9 cellular contexts compared by ENCODE assay signal in genomic region chr16:67260426-67261063, GRCh38. TPM values are rescaled to one million over a fixed set of nuclear protein-coding genes. Genes with fewer than 3 reads are reported as not detected.
DNase-seq lines count a peak whose midpoint lies in the region; ATAC-seq, FAIRE-seq and TF ChIP-seq lines count a peak whose summit lies in the region.
"Had no signal": no experiment of that assay in that cellular context is flagged by ENCODE, and none has a peak within 500 bp of the region (broad histone marks: within the 10 kb centered on the region; RNA-seq: fewer than 3 reads in every experiment).

No MANE protein-coding gene starts in this region.

- H3K27me3 Mint-ChIP-seq in endothelial cell (ENCODE audit: unreplicated experiment) (peaks cover 21% of the 10 kb centered on the region), neural progenitor cell (ENCODE audit: insufficient read depth, low read depth) (peaks cover 5% of the 10 kb centered on the region)

- DNase-seq in NCI-H2227 (lab: John Stamatoyannopoulos, UW; ENCODE audit: unreplicated experiment) (peak; percentile 13), NCI-H2227 treated with DMSO at 0.1 percent for 48 hours (lab: John Stamatoyannopoulos, UW) (no peak), HTR-8/SVneo (ENCODE audit: insufficient read length, low spot score) (peak; percentile 67), RWPE2 (ENCODE audit: low spot score) (no peak), endothelial cell (ENCODE audit: low spot score) (no peak), neural progenitor cell (ENCODE audit: low spot score) (peak; percentile 64)

- no peaks in the 10 kb centered on the region for H4K20me1 ChIP-seq in neural progenitor cell (ENCODE audit: low read depth)

- H3K36me3 Mint-ChIP-seq in endothelial cell (ENCODE audit: low read depth, unreplicated experiment) (peaks cover 18% of the 10 kb centered on the region), neural progenitor cell (no peaks in the 10 kb centered on the region)
- H3K36me3 Mint-ChIP-seq: CD8-positive, alpha-beta memory T cell had no signal

- H3F3A ChIP-seq in neural progenitor cell (ENCODE audit: low read depth) = no peaks in the 10 kb centered on the region

- no peak overlapping the region for H3K27ac Mint-ChIP-seq in endothelial cell (ENCODE audit: unreplicated experiment)
- H3K27ac Mint-ChIP-seq in neural progenitor cell = no peak overlapping the region

- H3K79me2 ChIP-seq in neural progenitor cell (ENCODE audit: low read depth) = no peaks in the 10 kb centered on the region

- H3K4me3 ChIP-seq in RWPE2 (ENCODE audit: severe bottlenecking) (no peak overlapping the region), neural progenitor cell (no peak overlapping the region)

- H3K36me3 ChIP-seq in RWPE2 (ENCODE audit: low read depth) = no peaks in the 10 kb centered on the region; the same call in 1 of the 2 replicates
- no peaks in the 10 kb centered on the region for H3K36me3 ChIP-seq in neural progenitor cell

- no peaks in the 10 kb centered on the region for H3K27me3 ChIP-seq in RWPE2 (ENCODE audit: insufficient read depth, poor library complexity, severe bottlenecking)
- no peaks in the 10 kb centered on the region for H3K27me3 ChIP-seq in neural progenitor cell

- peak; percentile 67 for TF ChIP-seq CTCF in RWPE2 (IDR thresholded peaks at IDR 0.05; ENCODE audit: poor library complexity, severe bottlenecking)
- TF ChIP-seq CTCF in endothelial cell (IDR thresholded peaks at IDR 0.05; ENCODE audit: unreplicated experiment) = peak; percentile 12
- peak; percentile 61 for TF ChIP-seq CTCF in neural progenitor cell (IDR thresholded peaks at IDR 0.05)

- H3K27ac ChIP-seq in RWPE2 (ENCODE audit: poor library complexity, severe bottlenecking) (no peak overlapping the region), neural progenitor cell (no peak overlapping the region)

- H3K9me3 ChIP-seq in RWPE2 (ENCODE audit: severe bottlenecking) (no peaks in the 10 kb centered on the region), neural progenitor cell (ENCODE audit: low read depth) (no peaks in the 10 kb centered on the region)

- peak overlapping the region; percentile 28 for H2AFZ ChIP-seq in neural progenitor cell (replicated peaks)

- H3K9ac ChIP-seq in neural progenitor cell = no peak overlapping the region

- H3K4me1 Mint-ChIP-seq in endothelial cell (ENCODE audit: unreplicated experiment) (peaks cover 14% of the 10 kb centered on the region), neural progenitor cell (peaks cover 5% of the 10 kb centered on the region)
- H3K4me1 Mint-ChIP-seq: CD8-positive, alpha-beta memory T cell had no signal

- no peaks in the 10 kb centered on the region for H3K9me3 Mint-ChIP-seq in endothelial cell (ENCODE audit: unreplicated experiment)
- H3K9me3 Mint-ChIP-seq in neural progenitor cell = no peaks in the 10 kb centered on the region
- H3K9me3 Mint-ChIP-seq: CD8-positive, alpha-beta memory T cell had no signal

- H3K4me3 Mint-ChIP-seq in endothelial cell (ENCODE audit: unreplicated experiment) (peak overlapping the region; percentile 26), neural progenitor cell (no peak overlapping the region)

- H3K4me2 ChIP-seq in neural progenitor cell = no peak overlapping the region

- H3K4me1 ChIP-seq in RWPE2 (ENCODE audit: insufficient read depth, poor library complexity, severe bottlenecking) (no peaks in the 10 kb centered on the region), neural progenitor cell (no peaks in the 10 kb centered on the region)

- no peak for FAIRE-seq in HTR-8/SVneo (lab: Jason Lieb, UNC)

- peak; percentile 51; the same call in 2 of the 3 replicates for ATAC-seq in RWPE2 (ENCODE audit: low read depth)
- no peak for ATAC-seq in HG03571 (IDR thresholded peaks at IDR 0.05; ENCODE audit: unreplicated experiment)
- no peak for ATAC-seq in HG02840 (IDR thresholded peaks at IDR 0.05; ENCODE audit: low FRiP score, unreplicated experiment)

RNA-seq across cellular contexts. Expression of gene SLC9A5, which starts 11.8 kb away (rescaled TPM):
- 17.2 TPM for total RNA-seq in endothelial cell (ENCODE audit: unreplicated experiment)
- total RNA-seq in neural progenitor cell (ENCODE audit: low replicate concordance) = 2.5 and 4.2 TPM in 2 replicates

RNA-seq across cellular contexts. Expression of gene FHOD1, which starts 13.3 kb away (rescaled TPM):
- total RNA-seq in endothelial cell (ENCODE audit: unreplicated experiment) (248 TPM), neural progenitor cell (ENCODE audit: low replicate concordance) (5.5 and 14.2 TPM in 2 replicates)

RNA-seq across cellular contexts. Expression of gene PLEKHG4, which starts 18.8 kb away (rescaled TPM):
- total RNA-seq in endothelial cell (ENCODE audit: unreplicated experiment) (9.5 TPM), neural progenitor cell (ENCODE audit: low replicate concordance) (4.0 and 6.2 TPM in 2 replicates)

RNA-seq across cellular contexts. Expression of gene TMEM208, which starts 33.6 kb away (rescaled TPM):
- 33.6 TPM for total RNA-seq in endothelial cell (ENCODE audit: unreplicated experiment)
- 27.3 and 39.4 TPM in 2 replicates for total RNA-seq in neural progenitor cell (ENCODE audit: low replicate concordance)

Comparison
In these comparisons a context has a peak if more than half of its experiments do, and no peak if none do; other contexts are left out.
1. DNase-seq: peak in NCI-H2227 (single experiment), HTR-8/SVneo (single experiment) and neural progenitor cell (single experiment); none in NCI-H2227 treated with DMSO at 0.1 percent for 48 hours (single experiment), RWPE2 (single experiment) and endothelial cell (single experiment).
2. CTCF ChIP-seq: peak in every context shown above with its lines; median percentile 67 in RWPE2; 61 in neural progenitor cell; 12 in endothelial cell.
3. RNA of gene FHOD1, which starts 13.3 kb away (total RNA-seq): 248 TPM in endothelial cell (single experiment); 5.5 to 14.2 TPM in neural progenitor cell; every median in the first group is over 10 times any median in the second.